In the genomic region with DNA sequence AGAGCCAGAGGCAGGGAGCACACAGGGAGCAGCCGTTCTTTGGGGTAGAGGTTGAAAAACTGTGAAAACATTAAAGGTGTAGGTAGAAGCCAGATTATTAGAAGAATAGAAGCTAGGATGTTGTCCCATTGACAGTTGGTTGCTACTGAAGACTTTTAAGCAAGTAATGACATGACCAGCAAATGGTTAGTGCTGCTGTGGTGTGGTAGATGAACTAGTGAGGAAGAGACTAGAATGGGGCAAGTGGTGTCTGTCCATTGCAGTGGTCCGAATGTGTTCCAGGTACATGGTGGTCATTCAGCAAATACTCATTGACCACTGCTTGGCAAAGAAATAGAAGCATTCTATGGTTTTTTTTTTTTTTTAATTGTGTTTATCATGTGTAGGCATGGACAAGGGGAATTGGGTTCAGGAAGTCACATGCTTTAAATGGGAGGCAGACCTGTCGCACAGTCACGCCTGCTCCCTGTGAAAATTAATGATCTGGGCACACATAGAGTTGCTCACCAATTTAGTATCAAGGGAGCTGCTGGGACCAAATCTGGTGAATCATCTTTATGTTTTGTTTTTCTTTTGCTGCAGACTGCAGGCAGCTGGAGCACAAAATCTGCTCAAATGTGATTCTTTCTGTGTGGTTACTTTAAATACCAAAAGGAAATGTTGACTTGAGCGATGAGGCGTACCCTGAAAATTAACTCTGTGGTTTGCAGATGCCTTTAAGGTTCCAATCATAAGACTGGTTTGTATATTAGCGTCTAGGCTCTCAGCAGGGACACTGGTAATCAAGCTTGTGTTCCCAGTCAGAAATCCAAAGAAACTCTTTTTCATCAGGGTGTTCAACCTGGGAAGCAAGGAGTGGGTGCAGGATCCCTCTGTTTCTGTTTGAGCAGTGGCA, we compare ENCODE assay signal across 8 cellular contexts. TPM values are rescaled to one million over a fixed set of nuclear protein-coding genes. Genes with fewer than 3 reads are reported as not detected.
DNase-seq lines count a peak whose midpoint lies in the region; ATAC-seq and TF ChIP-seq lines count a peak whose summit lies in the region.

No MANE protein-coding gene starts in this region.

- no peaks in the 10 kb centered on the region for H3K9me3 ChIP-seq in HEK293 (ENCODE audit: control insufficient read depth, insufficient read depth, low read depth, low read length)
- no peaks in the 10 kb centered on the region for H3K9me3 ChIP-seq in RWPE2 (ENCODE audit: severe bottlenecking)
- no peaks in the 10 kb centered on the region for H3K9me3 ChIP-seq in aorta (ENCODE audit: control insufficient read depth, low read length)
- H3K9me3 ChIP-seq in BE2C: no peaks in the 10 kb centered on the region

- peaks cover 39% of the 10 kb centered on the region for H3K4me1 ChIP-seq in HEK293 (ENCODE audit: control insufficient read depth, insufficient read depth, low read length)
- peaks cover 15% of the 10 kb centered on the region for H3K4me1 ChIP-seq in RWPE2 (ENCODE audit: insufficient read depth, poor library complexity, severe bottlenecking)
- H3K4me1 ChIP-seq in aorta (ENCODE audit: control insufficient read depth in 1 of 2, insufficient read depth in 2 of 2, low read length in 2 of 2): peaks cover 19 to 42% of the 10 kb centered on the region in 2 donors
- peaks cover 38% of the 10 kb centered on the region for H3K4me1 ChIP-seq in BE2C

- H3K27me3 Mint-ChIP-seq in MCF 10A (ENCODE audit: insufficient read depth, unreplicated experiment): no peaks in the 10 kb centered on the region

- DNase-seq in GM06990 (ENCODE audit: extremely low read depth, insufficient read length): peak; percentile 38
- no peak for DNase-seq in RWPE2 (ENCODE audit: low spot score)
- peak; percentile 56 for DNase-seq in MCF 10A (ENCODE audit: unreplicated experiment)
- peak; percentile 31 for DNase-seq in mucosa of gallbladder (ENCODE audit: low spot score)
- DNase-seq in aorta: no peak
- DNase-seq in iPS-NIHi11 (ENCODE audit: low spot score): no peak
- DNase-seq in BE2C: no peak

- H3K4me3 ChIP-seq in GM06990 (replicated peaks; ENCODE audit: low read depth, low read length) (peak overlapping the region; percentile 19; the same call in 1 of the 2 replicates), HEK293 (ENCODE audit: low read depth, low read length) (no peak overlapping the region), RWPE2 (ENCODE audit: severe bottlenecking) (no peak overlapping the region), aorta (ENCODE audit: low read length in 2 of 2) (no peak overlapping the region), BE2C (ENCODE audit: low read depth, low read length) (no peak overlapping the region)

- ATAC-seq in RWPE2 (ENCODE audit: low read depth): 0 out of 3 replicates have a peak, but pooled peaks have one; percentile 20
- ATAC-seq in aorta (ENCODE audit: low FRiP score): peak; percentile 16

- POLR2A ChIA-PET in HEK293 (lab: Yijun Ruan, JAX): no interaction called here
- POLR2A ChIA-PET in MCF 10A (lab: Yijun Ruan, JAX): interaction anchor here (1.2 to 1.5 kb wide), 4 partner anchors 11 to 62 kb away, joined by 4 to 6 read pairs (median 4); no protein-coding TSS in a partner anchor

- H3K36me3 ChIP-seq in GM06990 (ENCODE audit: control insufficient read depth, insufficient read depth, low read length) (no peaks in the 10 kb centered on the region), HEK293 (ENCODE audit: control insufficient read depth in 2 of 2, insufficient read depth in 1 of 2, low read length in 2 of 2) (no peaks in the 10 kb centered on the region; a peak in 1 of 3 replicates), RWPE2 (ENCODE audit: low read depth) (no peaks in the 10 kb centered on the region), aorta (ENCODE audit: control insufficient read depth in 1 of 2, insufficient read depth in 2 of 2, low read length in 1 of 2) (no peaks in the 10 kb centered on the region), BE2C (no peaks in the 10 kb centered on the region)

- CTCF ChIA-PET in HEK293 (lab: Yijun Ruan, JAX): interaction anchor here (0.5 to 2.0 kb wide), 2 partner anchors 33 to 198 kb away, joined by 4 to 10 read pairs; no protein-coding TSS in a partner anchor
- CTCF ChIA-PET in MCF 10A (lab: Yijun Ruan, JAX): interaction anchor here (0.6 to 1.3 kb wide), 4 partner anchors 13 to 77 kb away, joined by 3 to 4 read pairs (median 3); no protein-coding TSS in a partner anchor

- peak overlapping the region; percentile 78 for H3K27ac Mint-ChIP-seq in MCF 10A (ENCODE audit: low read depth, unreplicated experiment)

- peak overlapping the region; percentile 2 for H3K4me3 Mint-ChIP-seq in MCF 10A (ENCODE audit: unreplicated experiment)

- WGBS in aorta, 2 donors: 13 to 16% methylated on average over 7 of the region's 7 CpGs

- no peaks in the 10 kb centered on the region for H3K9me3 Mint-ChIP-seq in MCF 10A (ENCODE audit: unreplicated experiment)

- intact Hi-C loops in MCF 10A (cut with micrococcal nuclease) (no loop called here), aorta (cut with DNase I) (no loop called here)

- BruUV-seq in MCF 10A (replicated peaks; lab: Mats Ljungman, UMichigan): no TSS peak

- H3K36me3 Mint-ChIP-seq in MCF 10A (ENCODE audit: insufficient read depth, unreplicated experiment): peaks cover 10% of the 10 kb centered on the region

- peaks cover 36% of the 10 kb centered on the region for H3K4me1 Mint-ChIP-seq in MCF 10A (ENCODE audit: insufficient read depth, unreplicated experiment)

- no peak for TF ChIP-seq CTCF in GM06990 (IDR thresholded peaks at IDR 0.05; ENCODE audit: insufficient read depth, low read length, poor library complexity, severe bottlenecking)
- TF ChIP-seq CTCF in HEK293 (tag by site-specific recombination; IDR thresholded peaks at IDR 0.05): no peak
- TF ChIP-seq CTCF in RWPE2 (IDR thresholded peaks at IDR 0.05; ENCODE audit: poor library complexity, severe bottlenecking): no peak
- no peak for TF ChIP-seq CTCF in MCF 10A (IDR thresholded peaks at IDR 0.05; ENCODE audit: unreplicated experiment)
- no peak for TF ChIP-seq CTCF in BE2C (IDR thresholded peaks at IDR 0.05; ENCODE audit: low read depth, low read length)

- H3K27ac ChIP-seq in HEK293 (ENCODE audit: extremely low read depth, low read depth, low read length): peak overlapping the region; percentile 48
- H3K27ac ChIP-seq in RWPE2 (ENCODE audit: poor library complexity, severe bottlenecking): no peak overlapping the region
- H3K27ac ChIP-seq in aorta (ENCODE audit: low read depth in 1 of 2, low read length in 2 of 2): peak overlapping the region; percentile 80 to 88

- no peaks in the 10 kb centered on the region for H3K27me3 ChIP-seq in GM06990 (replicated peaks; ENCODE audit: control insufficient read depth, insufficient read depth, low read length)
- H3K27me3 ChIP-seq in RWPE2 (ENCODE audit: insufficient read depth, poor library complexity, severe bottlenecking): no peaks in the 10 kb centered on the region
- H3K27me3 ChIP-seq in aorta (ENCODE audit: control insufficient read depth in 1 of 2, insufficient read depth in 2 of 2, low read length in 1 of 2): no peaks in the 10 kb centered on the region
- H3K27me3 ChIP-seq in BE2C: no peaks in the 10 kb centered on the region

TF ChIP-seq in HEK293, 187 proteins besides CTCF, POLR2A, EP300 and RAD21 (continues in another document):
- no peak for TF ChIP-seq SP3 (tag by site-specific recombination; IDR thresholded peaks at IDR 0.05)
- TF ChIP-seq, protein P1, sequence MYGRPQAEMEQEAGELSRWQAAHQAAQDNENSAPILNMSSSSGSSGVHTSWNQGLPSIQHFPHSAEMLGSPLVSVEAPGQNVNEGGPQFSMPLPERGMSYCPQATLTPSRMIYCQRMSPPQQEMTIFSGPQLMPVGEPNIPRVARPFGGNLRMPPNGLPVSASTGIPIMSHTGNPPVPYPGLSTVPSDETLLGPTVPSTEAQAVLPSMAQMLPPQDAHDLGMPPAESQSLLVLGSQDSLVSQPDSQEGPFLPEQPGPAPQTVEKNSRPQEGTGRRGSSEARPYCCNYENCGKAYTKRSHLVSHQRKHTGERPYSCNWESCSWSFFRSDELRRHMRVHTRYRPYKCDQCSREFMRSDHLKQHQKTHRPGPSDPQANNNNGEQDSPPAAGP (tag by site-specific recombination; IDR thresholded peaks at IDR 0.05): peak; percentile 67; the same call in 1 of the 2 replicates
- no peak for TF ChIP-seq ZNF701 (tag by site-specific recombination; IDR thresholded peaks at IDR 0.05)
- TF ChIP-seq ZFHX2 (tag by site-specific recombination; conservative IDR thresholded peaks at IDR 0.05): no peak
- 0 out of 2 replicates have a peak, but pooled peaks have one; percentile 49 for TF ChIP-seq ZNF600 (tag by site-specific recombination; IDR thresholded peaks at IDR 0.05)
- TF ChIP-seq ZNF426 (tag by site-specific recombination; IDR thresholded peaks at IDR 0.05): no peak
- TF ChIP-seq ZXDB (tag by site-specific recombination; IDR thresholded peaks at IDR 0.05): peak; percentile 81; the same call in 1 of the 2 replicates
- 0 out of 2 replicates have a peak, but pooled peaks have one; percentile 21 for TF ChIP-seq ZBTB8A (tag by site-specific recombination; IDR thresholded peaks at IDR 0.05)
- TF ChIP-seq ZNF341 (tag by site-specific recombination; IDR thresholded peaks at IDR 0.05; ENCODE audit: low read depth): no peak
- no peak for TF ChIP-seq MZF1 (tag by site-specific recombination; IDR thresholded peaks at IDR 0.05; ENCODE audit: borderline replicate concordance)
- no peak for TF ChIP-seq KLF16 (tag by site-specific recombination; IDR thresholded peaks at IDR 0.05)
- peak; percentile 67 for TF ChIP-seq GLI2 (tag by site-specific recombination; IDR thresholded peaks at IDR 0.05; ENCODE audit: borderline replicate concordance, low read depth)
- no peak; the same call in 1 of the 2 replicates for TF ChIP-seq ZBTB48 (tag by site-specific recombination; IDR thresholded peaks at IDR 0.05)
- TF ChIP-seq, protein P2, sequence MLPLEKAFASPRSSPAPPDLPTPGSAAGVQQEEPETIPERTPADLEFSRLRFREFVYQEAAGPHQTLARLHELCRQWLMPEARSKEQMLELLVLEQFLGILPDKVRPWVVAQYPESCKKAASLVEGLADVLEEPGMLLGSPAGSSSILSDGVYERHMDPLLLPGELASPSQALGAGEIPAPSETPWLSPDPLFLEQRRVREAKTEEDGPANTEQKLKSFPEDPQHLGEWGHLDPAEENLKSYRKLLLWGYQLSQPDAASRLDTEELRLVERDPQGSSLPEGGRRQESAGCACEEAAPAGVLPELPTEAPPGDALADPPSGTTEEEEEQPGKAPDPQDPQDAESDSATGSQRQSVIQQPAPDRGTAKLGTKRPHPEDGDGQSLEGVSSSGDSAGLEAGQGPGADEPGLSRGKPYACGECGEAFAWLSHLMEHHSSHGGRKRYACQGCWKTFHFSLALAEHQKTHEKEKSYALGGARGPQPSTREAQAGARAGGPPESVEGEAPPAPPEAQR (tag by site-specific recombination; IDR thresholded peaks at IDR 0.05): no peak

RNA-seq across cellular contexts. Expression of a gene that starts 30.7 kb away (rescaled TPM):
- 1.9 and 2.1 TPM in 2 replicates for total RNA-seq in MCF 10A (2022)
- 75.2 TPM for total RNA-seq in mucosa of gallbladder
- 10 to 100 TPM; 38.5 to 54.0 TPM for total RNA-seq in aorta
- 10 to 100 TPM; 16.8 to 23.0 TPM for polyA plus RNA-seq in aorta
- polyA plus RNA-seq in BE2C (2012; ENCODE audit: insufficient read depth, insufficient read length, low read depth): 1.3 TPM

Comparison
In these comparisons a context has a peak if more than half of its experiments do, and no peak if none do; other contexts are left out.
1. DNase-seq: peak in GM06990 (single experiment), MCF 10A (single experiment) and mucosa of gallbladder (single experiment); none in RWPE2 (single experiment), aorta (0 of 2), iPS-NIHi11 (single experiment) and BE2C (single experiment).
2. RNA of a gene that starts 30.7 kb away (total RNA-seq): 75.2 TPM in mucosa of gallbladder (single experiment) and 38.5 to 54.0 TPM in aorta; 1.9 to 2.1 TPM in MCF 10A; every median in the first group is over 10 times any median in the second.